ENCODE assay signal across 1 cellular context in genomic region chr10:110225756-110226554, GRCh38.
A peak's percentile ranks its signal among the peaks of the same experiment; 100 is the strongest.
TF ChIP-seq lines count a peak whose summit lies in the region.

No MANE protein-coding gene starts in this region.

TF ChIP-seq in K562, 482 proteins besides CTCF, POLR2A, EP300 and RAD21 (continued from another document and continues in another):
- TF ChIP-seq CTBP1 (IDR thresholded peaks at IDR 0.05; ENCODE audit: borderline replicate concordance) (peak; percentile 90), MTA3 (IDR thresholded peaks at IDR 0.05; ENCODE audit: borderline replicate concordance) (peak; percentile 28; the same call in 1 of the 2 replicates), ZNF639 (CRISPR knock-in tag; conservative IDR thresholded peaks at IDR 0.05 in 1 of 2, IDR thresholded peaks at IDR 0.05 in 1 of 2) (peak in 1 of 2 experiments; percentile 79; a peak in 2 of 4 replicates), TEAD1 (CRISPR knock-in tag; IDR thresholded peaks at IDR 0.05) (no peak), CUX1 (CRISPR knock-in tag; IDR thresholded peaks at IDR 0.05) (0 out of 2 replicates have a peak, but pooled peaks have one; percentile 39), RBM39 (optimal IDR thresholded peaks at IDR 0.05; ENCODE audit: low read depth, low read length) (no peak), EGR1 (conservative IDR thresholded peaks at IDR 0.05) (peak; percentile 46), FOXJ2 (tag; IDR thresholded peaks at IDR 0.05) (peak; percentile 52; the same call in 1 of the 2 replicates), ELF1 (tag; IDR thresholded peaks at IDR 0.05) (peak; percentile 61), GATAD2B (IDR thresholded peaks at IDR 0.05; ENCODE audit: borderline replicate concordance) (peak; percentile 72), NRF1 (conservative IDR thresholded peaks at IDR 0.05 in 1 of 2, IDR thresholded peaks at IDR 0.05 in 1 of 2) (peak; percentile 85 to 87), MYNN (IDR thresholded peaks at IDR 0.05) (peak; percentile 11), MYNN (CRISPR knock-in tag; IDR thresholded peaks at IDR 0.05) (no peak), ZNF740 (CRISPR knock-in tag; IDR thresholded peaks at IDR 0.05) (no peak), ZNF740 (tag; IDR thresholded peaks at IDR 0.05) (no peak), CREB1 (IDR thresholded peaks at IDR 0.05) (peak; percentile 93), CREB1 (CRISPR knock-in tag; IDR thresholded peaks at IDR 0.05) (peak; percentile 80), SP1 (CRISPR knock-in tag; IDR thresholded peaks at IDR 0.05) (peak; percentile 50; the same call in 1 of the 2 replicates), VEZF1 (CRISPR knock-in tag; IDR thresholded peaks at IDR 0.05) (no peak; the same call in 1 of the 2 replicates), E2F6 (IDR thresholded peaks at IDR 0.05; ENCODE audit: borderline replicate concordance in 1 of 2, extremely low read depth in 1 of 2, insufficient read depth in 1 of 2, insufficient read length in 1 of 2, low read depth in 1 of 2, low read length in 1 of 2, poor library complexity in 1 of 2, severe bottlenecking in 1 of 2) (peak in 1 of 2 experiments; percentile 56), ID3 (CRISPR knock-in tag; IDR thresholded peaks at IDR 0.05) (no peak), ID3 (tag; IDR thresholded peaks at IDR 0.05) (0 out of 2 replicates have a peak, but pooled peaks have one; percentile 24), HCFC1 (IDR thresholded peaks at IDR 0.05; ENCODE audit: low read depth, low read length) (peak; percentile 95), RB1 (IDR thresholded peaks at IDR 0.05; ENCODE audit: low read depth) (peak; percentile 58; the same call in 1 of the 2 replicates), HMGXB4 (CRISPR knock-in tag; IDR thresholded peaks at IDR 0.05) (no peak), ZNF589 (CRISPR knock-in tag; IDR thresholded peaks at IDR 0.05; ENCODE audit: low read depth) (peak; percentile 10; the same call in 1 of the 2 replicates), SIX5 (IDR thresholded peaks at IDR 0.05; ENCODE audit: borderline replicate concordance in 1 of 2, insufficient read depth in 1 of 2, low read depth in 1 of 2, low read length in 2 of 2) (peak; percentile 86 to 95), CGGBP1 (CRISPR knock-in tag; IDR thresholded peaks at IDR 0.05) (no peak), CXXC5 (CRISPR knock-in tag; IDR thresholded peaks at IDR 0.05) (peak; percentile 79), PHF8 (IDR thresholded peaks at IDR 0.05; ENCODE audit: borderline replicate concordance, low read length) (peak; percentile 50; the same call in 1 of the 2 replicates), SAP30 (IDR thresholded peaks at IDR 0.05; ENCODE audit: borderline replicate concordance, insufficient read depth, low read depth, low read length, poor library complexity, severe bottlenecking) (peak; percentile 60), FOSL1 (tag; conservative IDR thresholded peaks at IDR 0.05) (0 out of 2 replicates have a peak, but pooled peaks have one; percentile 23), JUND (IDR thresholded peaks at IDR 0.05; ENCODE audit: borderline replicate concordance, low read depth, low read length) (0 out of 2 replicates have a peak, but pooled peaks have one; percentile 4), JUND (tag; IDR thresholded peaks at IDR 0.05; ENCODE audit: borderline replicate concordance, low read depth, low read length) (no peak), ZBTB11 (CRISPR knock-in tag; IDR thresholded peaks at IDR 0.05) (peak in 1 of 3 experiments; percentile 60; a peak in 1 of 6 replicates), SPI1 (IDR thresholded peaks at IDR 0.05; ENCODE audit: borderline replicate concordance, low read depth, low read length) (0 out of 2 replicates have a peak, but pooled peaks have one; percentile 13), CREM (IDR thresholded peaks at IDR 0.05; ENCODE audit: low read depth) (peak; percentile 97), ZNF165 (CRISPR knock-in tag; IDR thresholded peaks at IDR 0.05; ENCODE audit: borderline replicate concordance) (no peak), XRCC4 (IDR thresholded peaks at IDR 0.05; ENCODE audit: extremely low read depth, insufficient read depth, insufficient read length) (no peak), POU5F1 (IDR thresholded peaks at IDR 0.05; ENCODE audit: borderline replicate concordance, low read depth, low read length, partially characterized antibody) (peak; percentile 56), TCFL5 (CRISPR knock-in tag; conservative IDR thresholded peaks at IDR 0.05) (no peak), IFI16 (CRISPR knock-in tag; IDR thresholded peaks at IDR 0.05) (no peak), RBBP5 (IDR thresholded peaks at IDR 0.05; ENCODE audit: borderline replicate concordance, insufficient read depth, low read length, poor library complexity, severe bottlenecking) (peak; percentile 32), CCNT2 (IDR thresholded peaks at IDR 0.05; ENCODE audit: borderline replicate concordance, extremely low read depth, insufficient read length, low read depth, low read length) (peak; percentile 49)
